Comparison of ENCODE assay signal across 1 cellular context in genomic region chr13:44837250-44837649, GRCh38.
TF ChIP-seq lines count a peak whose summit lies in the region.

No MANE protein-coding gene starts in this region.

TF ChIP-seq in K562, 482 proteins besides CTCF, POLR2A, EP300 and RAD21:
- TF ChIP-seq NR2C2 (CRISPR knock-in tag; IDR thresholded peaks at IDR 0.05) (no peak), NR2C2 (tag; IDR thresholded peaks at IDR 0.05) (no peak), KDM1A (IDR thresholded peaks at IDR 0.05) (no peak), DPF2 (IDR thresholded peaks at IDR 0.05) (peak; percentile 44; the same call in 1 of the 2 replicates), ZSCAN32 (CRISPR knock-in tag; IDR thresholded peaks at IDR 0.05) (no peak), IRF9 (tag; IDR thresholded peaks at IDR 0.05) (no peak), FOSL1 (tag; conservative IDR thresholded peaks at IDR 0.05) (peak; percentile 88), NKRF (IDR thresholded peaks at IDR 0.05; ENCODE audit: borderline replicate concordance) (no peak), MTA2 (IDR thresholded peaks at IDR 0.05; ENCODE audit: low read depth) (no peak), SMAD3 (CRISPR knock-in tag; conservative IDR thresholded peaks at IDR 0.05) (no peak), EP400 (IDR thresholded peaks at IDR 0.05) (no peak), RBBP5 (IDR thresholded peaks at IDR 0.05; ENCODE audit: borderline replicate concordance, insufficient read depth, low read length, poor library complexity, severe bottlenecking) (no peak), KLF10 (CRISPR knock-in tag; IDR thresholded peaks at IDR 0.05) (no peak), SNIP1 (IDR thresholded peaks at IDR 0.05; ENCODE audit: low read depth) (no peak), FOXA3 (CRISPR knock-in tag; conservative IDR thresholded peaks at IDR 0.05 in 1 of 2, IDR thresholded peaks at IDR 0.05 in 1 of 2) (peak; percentile 54 to 68; a peak in 3 of 4 replicates), FOXA1 (IDR thresholded peaks at IDR 0.05; ENCODE audit: borderline replicate concordance) (no peak), KDM5B (IDR thresholded peaks at IDR 0.05; ENCODE audit: insufficient replicate concordance, low read depth, low read length) (no peak), THAP7 (CRISPR knock-in tag; IDR thresholded peaks at IDR 0.05) (no peak), TAF1 (IDR thresholded peaks at IDR 0.05; ENCODE audit: control insufficient read depth, extremely low read depth, insufficient read depth, low read length, severe bottlenecking) (no peak), CBFA2T3 (IDR thresholded peaks at IDR 0.05) (peak; percentile 26; the same call in 1 of the 2 replicates), CGGBP1 (CRISPR knock-in tag; IDR thresholded peaks at IDR 0.05) (no peak), ATF3 (IDR thresholded peaks at IDR 0.05) (peak; percentile 19; the same call in 1 of the 2 replicates), ATF3 (CRISPR knock-in tag; conservative IDR thresholded peaks at IDR 0.05) (no peak), TCF3 (CRISPR knock-in tag; IDR thresholded peaks at IDR 0.05) (peak; percentile 50), ZNF57 (CRISPR knock-in tag; IDR thresholded peaks at IDR 0.05) (no peak), L3MBTL2 (IDR thresholded peaks at IDR 0.05) (no peak), ELK3 (CRISPR knock-in tag; IDR thresholded peaks at IDR 0.05) (no peak), GTF2F1 (IDR thresholded peaks at IDR 0.05; ENCODE audit: low read depth, low read length) (no peak), FOXK1 (CRISPR knock-in tag; IDR thresholded peaks at IDR 0.05; ENCODE audit: borderline replicate concordance) (no peak), ZNF134 (CRISPR knock-in tag; conservative IDR thresholded peaks at IDR 0.05) (no peak), ZNF318 (IDR thresholded peaks at IDR 0.05; ENCODE audit: borderline replicate concordance in 1 of 2, low read depth in 1 of 2) (no peak), C11orf30 (IDR thresholded peaks at IDR 0.05; ENCODE audit: low read depth) (peak; percentile 44; the same call in 1 of the 2 replicates), SMARCA4 (IDR thresholded peaks at IDR 0.05) (peak; percentile 61), ZBTB7A (IDR thresholded peaks at IDR 0.05; ENCODE audit: borderline replicate concordance, control insufficient read depth, low read depth, low read length) (no peak), SLC30A9 (CRISPR knock-in tag; IDR thresholded peaks at IDR 0.05) (no peak), ZNF41 (CRISPR knock-in tag; conservative IDR thresholded peaks at IDR 0.05) (no peak), SNAPC5 (CRISPR knock-in tag; IDR thresholded peaks at IDR 0.05) (no peak), ZEB2 (IDR thresholded peaks at IDR 0.05) (no peak), PTBP1 (IDR thresholded peaks at IDR 0.05; ENCODE audit: low read depth, low read length) (no peak), ARID1B (IDR thresholded peaks at IDR 0.05) (peak; percentile 78), RBM25 (IDR thresholded peaks at IDR 0.05; ENCODE audit: low read depth, low read length, severe bottlenecking) (no peak), TRIM28 (IDR thresholded peaks at IDR 0.05) (no peak), SMARCE1 (IDR thresholded peaks at IDR 0.05) (peak; percentile 66; the same call in 1 of the 2 replicates), HLTF (IDR thresholded peaks at IDR 0.05) (no peak), ZNF274 (IDR thresholded peaks at IDR 0.05; ENCODE audit: borderline replicate concordance, low read depth, low read length) (no peak), ZC3H8 (IDR thresholded peaks at IDR 0.05) (no peak), FIP1L1 (IDR thresholded peaks at IDR 0.05; ENCODE audit: low read depth, low read length, poor library complexity, severe bottlenecking) (no peak), JUND (IDR thresholded peaks at IDR 0.05; ENCODE audit: borderline replicate concordance, low read depth, low read length) (peak; percentile 60; the same call in 1 of the 2 replicates), JUND (tag; IDR thresholded peaks at IDR 0.05; ENCODE audit: borderline replicate concordance, low read depth, low read length) (no peak), PTTG1 (tag; IDR thresholded peaks at IDR 0.05; ENCODE audit: low read depth) (no peak), KLF16 (IDR thresholded peaks at IDR 0.05) (no peak), TSC22D4 (tag; IDR thresholded peaks at IDR 0.05) (no peak), SMARCA5 (IDR thresholded peaks at IDR 0.05) (no peak), ARID2 (IDR thresholded peaks at IDR 0.05) (no peak), ZNF316 (IDR thresholded peaks at IDR 0.05) (no peak), SETDB1 (IDR thresholded peaks at IDR 0.05; ENCODE audit: low read length) (no peak), ZNF212 (CRISPR knock-in tag; IDR thresholded peaks at IDR 0.05) (no peak), THRA (IDR thresholded peaks at IDR 0.05) (no peak), ZNF408 (CRISPR knock-in tag; IDR thresholded peaks at IDR 0.05; ENCODE audit: low read depth) (no peak)
